Comparison of ENCODE assay signal across 15 cellular contexts in genomic region chr11:115168229-115168671, GRCh38.
DNase-seq lines count a peak whose midpoint lies in the region; ATAC-seq, FAIRE-seq and TF ChIP-seq lines count a peak whose summit lies in the region.
"Had no signal": no experiment of that assay in that cellular context is flagged by ENCODE, and none has a peak within 500 bp of the region (broad histone marks: within the 10 kb centered on the region; RNA-seq: fewer than 3 reads in every experiment).

No MANE protein-coding gene starts in this region.

- in situ Hi-C loops in ACHN (cut with HindIII; ENCODE audit: low pct_ligation_motif_present, low pct_unique_long_range_greater_than_20kb, low sequenced_read_pairs): no loop called here

- H3K27ac Mint-ChIP-seq in MCF 10A (ENCODE audit: low read depth, unreplicated experiment) (no peak overlapping the region), T-cell (no peak overlapping the region)
- H3K27ac Mint-ChIP-seq: stimulated activated naive CD8-positive, alpha-beta T cell treated with anti-CD3 and anti-CD28 coated beads, Interleukin-15, amount 100 ng/mL, for 72 hours had no signal

- TF ChIP-seq CTCF in MCF 10A (IDR thresholded peaks at IDR 0.05; ENCODE audit: unreplicated experiment) (no peak), breast epithelium (IDR thresholded peaks at IDR 0.05) (no peak), adrenal gland (IDR thresholded peaks at IDR 0.05) (no peak), upper lobe of right lung (IDR thresholded peaks at IDR 0.05) (no peak)

- H3K4me3 Mint-ChIP-seq in MCF 10A (ENCODE audit: unreplicated experiment) (no peak overlapping the region), T-cell (no peak overlapping the region)
- H3K4me3 Mint-ChIP-seq: stimulated activated naive CD8-positive, alpha-beta T cell treated with anti-CD3 and anti-CD28 coated beads, Interleukin-15, amount 100 ng/mL, for 72 hours had no signal

- ATAC-seq in upper lobe of right lung: peak; percentile 13
- ATAC-seq in T-cell (replicated peaks in 1 of 4): no peak
- no peak for ATAC-seq in HG03565 (IDR thresholded peaks at IDR 0.05; ENCODE audit: unreplicated experiment)
- ATAC-seq: stimulated activated naive CD8-positive, alpha-beta T cell treated with anti-CD3 and anti-CD28 coated beads, Interleukin-15, amount 100 ng/mL, for 72 hours had no signal

- H3K27me3 Mint-ChIP-seq in MCF 10A (ENCODE audit: insufficient read depth, unreplicated experiment) (no peaks in the 10 kb centered on the region), T-cell (peaks cover 4 to 8% of the 10 kb centered on the region in 2 donors)

- H3K4me1 Mint-ChIP-seq in MCF 10A (ENCODE audit: insufficient read depth, unreplicated experiment) (peaks cover 18% of the 10 kb centered on the region), T-cell (no peaks in the 10 kb centered on the region)
- H3K4me1 Mint-ChIP-seq: stimulated activated naive CD8-positive, alpha-beta T cell treated with anti-CD3 and anti-CD28 coated beads, Interleukin-15, amount 100 ng/mL, for 72 hours had no signal

- peak; percentile 98 for FAIRE-seq in islet of Langerhans (lab: Jason Lieb, UNC)

- no peaks in the 10 kb centered on the region for H3K9me3 ChIP-seq in breast epithelium
- H3K9me3 ChIP-seq in adrenal gland (replicated peaks in 1 of 3): no peaks in the 10 kb centered on the region
- H3K9me3 ChIP-seq in upper lobe of right lung: no peaks in the 10 kb centered on the region
- H3K9me3 ChIP-seq: esophagus muscularis mucosa had no signal

- H3K4me1 ChIP-seq in breast epithelium (no peaks in the 10 kb centered on the region), adrenal gland (replicated peaks in 1 of 2) (peaks cover 0 to 13% of the 10 kb centered on the region in 2 donors), upper lobe of right lung (no peaks in the 10 kb centered on the region)

- CTCF ChIA-PET in MCF 10A (lab: Yijun Ruan, JAX) (interaction anchor here (0.6 to 1.5 kb wide), 13 partner anchors 9 to 744 kb away, joined by 3 to 6 read pairs (median 4); no protein-coding TSS in a partner anchor), T-cell (lab: Charles Lee) (no interaction called here)

- H3K36me3 Mint-ChIP-seq in MCF 10A (ENCODE audit: insufficient read depth, unreplicated experiment) (no peaks in the 10 kb centered on the region), T-cell (no peaks in the 10 kb centered on the region)

- no peak overlapping the region for H3K4me3 ChIP-seq in breast epithelium
- no peak overlapping the region for H3K4me3 ChIP-seq in adrenal gland
- no peak overlapping the region for H3K4me3 ChIP-seq in upper lobe of right lung
- H3K4me3 ChIP-seq: esophagus muscularis mucosa had no signal

- H3K9me3 Mint-ChIP-seq in MCF 10A (ENCODE audit: unreplicated experiment) (no peaks in the 10 kb centered on the region), T-cell (peaks cover 0 to 5% (median 0%) of the 10 kb centered on the region in 3 donors)

- no peak overlapping the region for H3K27ac ChIP-seq in breast epithelium
- peak overlapping the region in 2 of 5 donors; percentile 66 to 67 for H3K27ac ChIP-seq in adrenal gland
- H3K27ac ChIP-seq in upper lobe of right lung: no peak overlapping the region
- H3K27ac ChIP-seq: esophagus muscularis mucosa, KMS-11 had no signal

- no TSS peak for BruUV-seq in MCF 10A (replicated peaks; lab: Mats Ljungman, UMichigan)

- peak; percentile 21 for DNase-seq in MCF 10A (ENCODE audit: unreplicated experiment)
- no peak for DNase-seq in breast epithelium (ENCODE audit: low spot score in 2 of 2)
- peak; percentile 42 to 83 (median 73) for DNase-seq in adrenal gland
- no peak for DNase-seq in upper lobe of right lung
- no peak for DNase-seq in T-cell
- no peak for DNase-seq in ACHN
- DNase-seq: HCEC 1CT; NK-92 treated with Interleukin-12 subunit alpha and Interleukin-12 subunit beta, amount 100 ng/mL, for 24 hours; stimulated activated CD4-positive, alpha-beta T cell treated with anti-CD3 and anti-CD28 coated beads, Interleukin-4, amount 100 ng/mL, for 1 hour; stimulated activated naive CD8-positive, alpha-beta T cell treated with anti-CD3 and anti-CD28 coated beads, Interleukin-15, amount 100 ng/mL, for 72 hours; T-helper 9 cell had no signal

- POLR2A ChIA-PET in MCF 10A (lab: Yijun Ruan, JAX): interaction anchor here (0.6 to 1.3 kb wide), 3 partner anchors 11 to 957 kb away, joined by 3 to 5 read pairs (median 3); no protein-coding TSS in a partner anchor
- POLR2A ChIA-PET in T-cell (lab: Charles Lee): no interaction called here

- peaks cover 0 to 13% of the 10 kb centered on the region in 2 donors for H3K27me3 ChIP-seq in breast epithelium
- H3K27me3 ChIP-seq in adrenal gland: no peaks in the 10 kb centered on the region
- no peaks in the 10 kb centered on the region for H3K27me3 ChIP-seq in upper lobe of right lung

- WGBS in adrenal gland, 4 donors: 31 to 33% (median 32%) methylated on average over 9 of the region's 9 CpGs

- intact Hi-C loops in MCF 10A (cut with micrococcal nuclease) (no loop called here), breast epithelium (cut with DNase I; ENCODE audit: low total_unique reads) (no loop called here), adrenal gland (cut with DNase I) (no loop called here), upper lobe of right lung (cut with DNase I) (no loop called here)

- H3K36me3 ChIP-seq in breast epithelium: no peaks in the 10 kb centered on the region
- no peaks in the 10 kb centered on the region for H3K36me3 ChIP-seq in adrenal gland (replicated peaks in 1 of 2)
- H3K36me3 ChIP-seq in upper lobe of right lung: no peaks in the 10 kb centered on the region
- H3K36me3 ChIP-seq: esophagus muscularis mucosa had no signal

- TF ChIP-seq POLR2A in breast epithelium (IDR thresholded peaks at IDR 0.05): no peak
- TF ChIP-seq POLR2A in adrenal gland (IDR thresholded peaks at IDR 0.05): no peak

Comparison
In these comparisons a context has a peak if more than half of its experiments do, and no peak if none do; other contexts are left out.
1. DNase-seq: peak in MCF 10A (single experiment) and adrenal gland (7 of 7); none in breast epithelium (0 of 2), upper lobe of right lung (single experiment), T-cell (0 of 34) and ACHN (single experiment).